1 cellular context compared by ENCODE assay signal in genomic region chr6:73309784-73310502, GRCh38.
TF ChIP-seq lines count a peak whose summit lies in the region.

No MANE protein-coding gene starts in this region.

TF ChIP-seq in K562, 482 proteins besides CTCF, POLR2A, EP300 and RAD21 (continued from another document and continues in another):
- TF ChIP-seq CHAMP1 (IDR thresholded peaks at IDR 0.05) (peak; percentile 56; the same call in 1 of the 2 replicates), HBP1 (CRISPR knock-in tag; IDR thresholded peaks at IDR 0.05) (no peak), RFX1 (IDR thresholded peaks at IDR 0.05) (no peak), HNRNPH1 (optimal IDR thresholded peaks at IDR 0.05; ENCODE audit: low read depth, low read length) (no peak), ETS2 (tag; IDR thresholded peaks at IDR 0.05; ENCODE audit: borderline replicate concordance, poor library complexity, severe bottlenecking) (no peak), ARID4B (CRISPR knock-in tag; IDR thresholded peaks at IDR 0.05) (peak; percentile 41), ZBTB7A (IDR thresholded peaks at IDR 0.05; ENCODE audit: borderline replicate concordance, control insufficient read depth, low read depth, low read length) (peak; percentile 97), SIRT6 (IDR thresholded peaks at IDR 0.05; ENCODE audit: low read depth, low read length) (no peak), ZNF124 (CRISPR knock-in tag; IDR thresholded peaks at IDR 0.05) (no peak), ARHGAP35 (IDR thresholded peaks at IDR 0.05; ENCODE audit: partially characterized antibody) (no peak), ZNF431 (CRISPR knock-in tag; IDR thresholded peaks at IDR 0.05) (0 out of 2 replicates have a peak, but pooled peaks have one; percentile 14), ID3 (CRISPR knock-in tag; IDR thresholded peaks at IDR 0.05) (no peak), ID3 (tag; IDR thresholded peaks at IDR 0.05) (0 out of 2 replicates have a peak, but pooled peaks have one; percentile 25), ZBTB34 (CRISPR knock-in tag; IDR thresholded peaks at IDR 0.05) (no peak), MCM3 (IDR thresholded peaks at IDR 0.05) (no peak), DLX4 (CRISPR knock-in tag; IDR thresholded peaks at IDR 0.05) (no peak), GTF2E2 (tag; IDR thresholded peaks at IDR 0.05) (peak; percentile 63; the same call in 1 of the 2 replicates), ZNF778 (CRISPR knock-in tag; IDR thresholded peaks at IDR 0.05) (no peak), BRD9 (IDR thresholded peaks at IDR 0.05; ENCODE audit: low read depth, partially characterized antibody) (peak; percentile 22), MCM2 (IDR thresholded peaks at IDR 0.05; ENCODE audit: low read depth) (no peak), SMARCA4 (IDR thresholded peaks at IDR 0.05) (peak; percentile 61), RCOR1 (IDR thresholded peaks at IDR 0.05; ENCODE audit: borderline replicate concordance in 1 of 2, low read depth in 2 of 2, low read length in 2 of 2) (no peak), POLR2AphosphoS5 (IDR thresholded peaks at IDR 0.05; ENCODE audit: control insufficient read depth, insufficient read depth, low read depth, low read length) (peak; percentile 58; the same call in 1 of the 2 replicates), USF2 (CRISPR knock-in tag; IDR thresholded peaks at IDR 0.05) (no peak), ZNF830 (CRISPR knock-in tag; IDR thresholded peaks at IDR 0.05) (no peak), SMAD2 (IDR thresholded peaks at IDR 0.05; ENCODE audit: low read depth, low read length) (no peak), IRF9 (tag; IDR thresholded peaks at IDR 0.05) (no peak), PTTG1 (tag; IDR thresholded peaks at IDR 0.05; ENCODE audit: low read depth) (no peak), EP400 (IDR thresholded peaks at IDR 0.05) (peak; percentile 74), STAT5A (IDR thresholded peaks at IDR 0.05; ENCODE audit: borderline replicate concordance, low read length) (no peak), MTA3 (IDR thresholded peaks at IDR 0.05; ENCODE audit: borderline replicate concordance) (peak; percentile 63; the same call in 1 of the 2 replicates), CHD7 (IDR thresholded peaks at IDR 0.05; ENCODE audit: low read depth, low read length) (no peak), RBM14 (IDR thresholded peaks at IDR 0.05; ENCODE audit: borderline replicate concordance, insufficient read depth, low read depth, low read length) (no peak)
